ENCODE assay signal across 23 cellular contexts in genomic region chr14:72549026-72549425, GRCh38.
DNase-seq lines count a peak whose midpoint lies in the region; ATAC-seq and TF ChIP-seq lines count a peak whose summit lies in the region.
"Had no signal": no experiment of that assay in that cellular context is flagged by ENCODE, and none has a peak within 500 bp of the region (broad histone marks: within the 10 kb centered on the region; RNA-seq: fewer than 3 reads in every experiment).

No MANE protein-coding gene starts in this region.

- no peaks in the 10 kb centered on the region for H4K20me1 ChIP-seq in smooth muscle cell (ENCODE audit: low read depth)

- H3K4me3 ChIP-seq in smooth muscle cell: no peak overlapping the region
- H3K4me3 ChIP-seq: ascending aorta, left ventricle myocardium inferior, pancreas, spleen, upper lobe of left lung had no signal

- H3K9me3 ChIP-seq in smooth muscle cell (replicated peaks; ENCODE audit: low read depth): no peaks in the 10 kb centered on the region
- H3K9me3 ChIP-seq: ascending aorta, left ventricle myocardium inferior, pancreas, spleen, upper lobe of left lung had no signal

- 76% methylated on average over 8 of the region's 8 CpGs for WGBS in smooth muscle cell (ENCODE audit: low lambda C conversion rate)

- TF ChIP-seq CTCF in smooth muscle cell (IDR thresholded peaks at IDR 0.05; ENCODE audit: borderline replicate concordance, insufficient read depth, poor library complexity, severe bottlenecking): no peak

- H3K4me1 ChIP-seq in smooth muscle cell (ENCODE audit: low read depth): no peaks in the 10 kb centered on the region
- H3K4me1 ChIP-seq: pancreas had no signal

- H3K27me3 ChIP-seq in smooth muscle cell (ENCODE audit: low read depth): peaks cover 6% of the 10 kb centered on the region
- H3K27me3 ChIP-seq: ascending aorta, pancreas, upper lobe of left lung had no signal

- peak overlapping the region; percentile 30 for H3K27ac ChIP-seq in smooth muscle cell (ENCODE audit: low read depth)
- H3K27ac ChIP-seq: ascending aorta, left ventricle myocardium inferior, pancreas, spleen, upper lobe of left lung had no signal

- no peaks in the 10 kb centered on the region for H3K79me2 ChIP-seq in smooth muscle cell (ENCODE audit: low read depth)

- H3K9ac ChIP-seq in smooth muscle cell (ENCODE audit: low read depth): no peak overlapping the region

- H3K4me2 ChIP-seq in smooth muscle cell: peak overlapping the region; percentile 4

- no peaks in the 10 kb centered on the region for H3K36me3 ChIP-seq in smooth muscle cell (ENCODE audit: low read depth)
- H3K36me3 ChIP-seq: ascending aorta, left ventricle myocardium inferior, pancreas, spleen, upper lobe of left lung had no signal

- in situ Hi-C loops in G401 (cut with HindIII; ENCODE audit: low sequenced_read_pairs): no loop called here

- H2AFZ ChIP-seq in smooth muscle cell (ENCODE audit: low read depth): peak overlapping the region; percentile 21

- H3F3A ChIP-seq in smooth muscle cell (ENCODE audit: low read depth): no peaks in the 10 kb centered on the region

- DNase-seq in G401 (ENCODE audit: low spot score) (peak; percentile 73), MV-4-11 (lab: John Stamatoyannopoulos, UW) (peak; percentile 61), glomerular visceral epithelial cell (ENCODE audit: extremely low spot score) (peak; percentile 42), smooth muscle cell (lab: John Stamatoyannopoulos, UW; ENCODE audit: unreplicated experiment) (no peak), NOMO-1 treated with dmso at 0.1 percent for 144 hours (lab: John Stamatoyannopoulos, UW; ENCODE audit: unreplicated experiment) (no peak), dermis blood vessel endothelial cell (no peak)
- DNase-seq: activated CD4-positive, alpha-beta T cell treated with anti-CD3 and anti-CD28 coated beads for 4 hours; activated CD8-positive, alpha-beta memory T cell treated with anti-CD3 and anti-CD28 coated beads for 24 hours; activated effector memory CD4-positive, alpha-beta T cell treated with anti-CD3 and anti-CD28 coated beads, Interleukin-2, amount 50 U/mL, for 16 hours; activated naive CD8-positive, alpha-beta T cell treated with anti-CD3 and anti-CD28 coated beads for 36 hours; activated T-cell treated with anti-CD3 and anti-CD28 coated beads, Interleukin-2, amount 50 U/mL, for 1 hour; CD4-positive, alpha-beta T cell; central memory CD4-positive, alpha-beta T cell; left ventricle myocardium inferior; NCI-H1417; NCI-H345; pancreas; retina; spleen; stimulated activated CD4-positive, alpha-beta T cell treated with anti-CD3 and anti-CD28 coated beads, Interleukin-2, amount 100 ng/mL, for 48 hours; upper lobe of left lung had no signal

- ATAC-seq in HG03025 (IDR thresholded peaks at IDR 0.05; ENCODE audit: low FRiP score, unreplicated experiment): no peak
- ATAC-seq: pancreas had no signal

Comparison
In these comparisons a context has a peak if more than half of its experiments do, and no peak if none do; other contexts are left out.
1. DNase-seq: peak in G401 (single experiment), MV-4-11 (single experiment) and glomerular visceral epithelial cell (single experiment); none in smooth muscle cell (single experiment), NOMO-1 treated with dmso at 0.1 percent for 144 hours (single experiment) and dermis blood vessel endothelial cell (single experiment).